ENCODE assay signal across 1 cellular context in genomic region chr20:40532103-40532502, GRCh38.
TF ChIP-seq lines count a peak whose summit lies in the region.

No MANE protein-coding gene starts in this region.

TF ChIP-seq in HepG2, 621 proteins besides CTCF, POLR2A, EP300 and RAD21 (continued from another document):
- TF ChIP-seq PCBP2 (optimal IDR thresholded peaks at IDR 0.05; ENCODE audit: low read depth, low read length, poor library complexity, severe bottlenecking) (no peak), MAZ (IDR thresholded peaks at IDR 0.05; ENCODE audit: borderline replicate concordance, low read depth, low read length) (no peak), MAZ (CRISPR knock-in tag; IDR thresholded peaks at IDR 0.05; ENCODE audit: low read depth) (no peak)
